Comparison of ENCODE assay signal across 9 cellular contexts in the genomic region with DNA sequence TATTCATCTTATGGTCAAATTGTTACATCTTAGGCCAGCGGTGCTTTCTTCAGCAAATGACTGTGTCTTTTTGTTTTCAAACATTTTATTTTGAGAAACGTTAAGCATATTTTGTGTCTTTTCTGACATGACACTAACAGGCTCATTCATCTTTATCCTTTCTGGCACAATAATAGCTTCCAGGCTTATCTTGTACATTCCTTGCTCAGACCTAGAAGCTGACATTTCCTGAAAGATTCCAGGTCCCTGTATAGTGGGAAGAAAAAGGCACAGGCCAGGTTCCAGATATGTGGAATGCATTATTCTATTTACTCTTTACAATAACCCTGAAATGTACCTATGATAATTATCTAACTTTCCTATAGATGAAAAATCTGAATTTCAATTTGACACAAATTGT.
"Had no signal": no experiment of that assay in that cellular context is flagged by ENCODE, and none has a peak within 500 bp of the region (broad histone marks: within the 10 kb centered on the region; RNA-seq: fewer than 3 reads in every experiment).

No MANE protein-coding gene starts in this region.

- DNase-seq: GM23248, GOT3, H7, HFFc6, KBM-7 had no signal

- H3K9ac ChIP-seq: GM23248 had no signal

- H3K4me3 ChIP-seq: GM23248, HAP-1 had no signal

- H3K27ac ChIP-seq: GM23248, HL-60 had no signal

- FAIRE-seq: HepG2 had no signal

- H3K36me3 ChIP-seq: HAP-1 had no signal

- ATAC-seq: HCT116, HepG2 had no signal

- H3K9me3 ChIP-seq: HAP-1 had no signal

- H3K4me1 ChIP-seq: HAP-1 had no signal

- H2AFZ ChIP-seq: GM23248 had no signal
